In the genomic region with DNA sequence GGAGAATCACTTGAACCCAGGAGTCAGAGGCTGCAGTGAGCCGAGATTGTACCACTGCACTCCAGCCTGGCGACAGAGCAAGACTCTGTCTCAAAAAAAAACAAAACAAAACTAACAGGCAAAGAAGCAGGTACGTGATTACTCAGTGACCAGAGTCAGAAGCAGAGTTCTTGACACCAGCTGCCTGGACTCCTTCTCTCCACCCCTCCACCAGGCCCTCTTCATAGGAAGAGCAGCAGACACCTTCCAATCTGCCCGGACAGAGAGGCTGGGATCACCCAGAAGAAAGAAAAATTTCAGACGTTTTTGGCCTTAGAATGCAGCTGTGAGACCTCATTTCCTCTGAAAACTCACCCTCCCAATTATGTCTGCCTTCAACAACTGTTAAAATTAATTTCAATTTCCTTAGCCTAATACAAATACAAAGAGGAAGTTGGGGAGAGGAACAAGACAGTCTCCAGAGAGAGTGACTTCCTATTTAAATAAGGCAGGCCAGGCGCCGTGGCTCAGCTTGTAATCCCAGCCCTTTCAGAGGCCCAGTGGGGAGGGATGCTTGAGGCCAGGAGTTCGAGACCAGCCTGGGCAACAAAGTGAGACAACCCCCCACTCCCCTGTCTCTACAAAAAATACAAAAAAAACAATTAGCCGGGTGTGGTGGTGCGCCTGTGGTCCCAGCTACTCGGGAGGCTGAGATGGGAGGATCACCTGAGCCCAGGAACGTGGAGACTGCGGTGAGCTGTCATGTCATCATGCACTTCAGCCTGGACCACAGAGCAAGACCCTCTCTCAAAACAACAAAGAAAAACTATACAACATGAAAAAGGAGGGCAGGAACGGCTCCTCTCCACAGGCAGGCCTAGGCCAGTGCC, we compare ENCODE assay signal across 8 cellular contexts. TPM values are rescaled to one million over a fixed set of nuclear protein-coding genes. Genes with fewer than 3 reads are reported as not detected.
DNase-seq lines count a peak whose midpoint lies in the region; ATAC-seq, FAIRE-seq and TF ChIP-seq lines count a peak whose summit lies in the region.

No MANE protein-coding gene starts in this region.

- ATAC-seq in IMR-90 (ENCODE audit: low read depth): no peak
- ATAC-seq in activated naive CD4-positive, alpha-beta T cell treated with anti-CD3 and anti-CD28 coated beads, Interleukin-2, amount 50 U/mL, for 72 hours: no peak

- 0 out of 2 replicates have a peak overlapping the region, but pooled peaks have one; percentile 59 for H3K14ac ChIP-seq in IMR-90 (replicated peaks; ENCODE audit: low read depth, low read length)

- CTCF ChIA-PET in Caco-2 (lab: Charles Lee): no interaction called here
- CTCF ChIA-PET in IMR-90 (lab: Yijun Ruan, JAX): no interaction called here

- peak overlapping the region; percentile 82 for H2AFZ ChIP-seq in IMR-90 (replicated peaks; ENCODE audit: low read length, poor library complexity)
- H2AFZ ChIP-seq in keratinocyte (ENCODE audit: control insufficient read depth, low read length): no peak overlapping the region

- H3K36me3 Mint-ChIP-seq in Caco-2 (ENCODE audit: insufficient read depth, unreplicated experiment): peaks cover 5% of the 10 kb centered on the region
- H3K36me3 Mint-ChIP-seq in activated naive CD4-positive, alpha-beta T cell treated with anti-CD3 and anti-CD28 coated beads, Interleukin-2, amount 50 U/mL, for 72 hours: peaks cover 5 to 12% of the 10 kb centered on the region in 2 donors

- peak overlapping the region; percentile 48 for H3K9ac ChIP-seq in IMR-90 (ENCODE audit: low read depth, low read length)
- H3K9ac ChIP-seq in keratinocyte (ENCODE audit: control insufficient read depth, extremely low read depth, insufficient read depth, low read length): peak overlapping the region; percentile 70
- H3K9ac ChIP-seq in subcutaneous abdominal adipose tissue (ENCODE audit: low read length in 5 of 5): peak overlapping the region; percentile 25 to 81 (median 60)

- DNase-seq in Caco-2 (no peak), IMR-90 (no peak), keratinocyte (ENCODE audit: low read depth, low spot score) (no peak), T-helper 9 cell (no peak), NCI-H2029 treated with DMSO at 0.1 percent for 48 hours (lab: John Stamatoyannopoulos, UW) (no peak), T1000 (lab: John Stamatoyannopoulos, UW) (no peak)
- no peak for DNase-seq in activated naive CD4-positive, alpha-beta T cell treated with anti-CD3 and anti-CD28 coated beads, Interleukin-2, amount 50 U/mL, for 72 hours (ENCODE audit: low spot score in 2 of 2)

- H3K79me2 ChIP-seq in keratinocyte (ENCODE audit: control insufficient read depth, insufficient read depth, low read length): peaks cover 48% of the 10 kb centered on the region

- H2AK5ac ChIP-seq in IMR-90 (ENCODE audit: low read depth, low read length): 0 out of 2 replicates have a peak overlapping the region, but pooled peaks have one; percentile 1

- peak overlapping the region; percentile 48; the same call in 1 of the 2 replicates for H3K4ac ChIP-seq in IMR-90 (ENCODE audit: low read depth, low read length)

- H3K4me1 Mint-ChIP-seq in Caco-2 (ENCODE audit: low read depth, unreplicated experiment): no peaks in the 10 kb centered on the region

- H3K79me1 ChIP-seq in IMR-90 (ENCODE audit: low read depth in 1 of 2, low read length in 2 of 2): peaks cover 22 to 73% of the 10 kb centered on the region in 2 experiments

- H3K9me3 Mint-ChIP-seq in Caco-2 (ENCODE audit: unreplicated experiment): no peaks in the 10 kb centered on the region
- H3K9me3 Mint-ChIP-seq in activated naive CD4-positive, alpha-beta T cell treated with anti-CD3 and anti-CD28 coated beads, Interleukin-2, amount 50 U/mL, for 72 hours: no peaks in the 10 kb centered on the region

- 0 out of 4 replicates have a peak overlapping the region, but pooled peaks of 1 of the 2 experiments have one; percentile 2 for H4K8ac ChIP-seq in IMR-90 (ENCODE audit: low read depth in 2 of 2, low read length in 2 of 2)

- in situ Hi-C loops in IMR-90 (cut with MboI; ENCODE audit: low sequenced_read_pairs): no loop called here

- dilution Hi-C loops in IMR-90 (cut with HindIII; ENCODE audit: low sequenced_read_pairs, unreplicated experiment) (no loop called here), keratinocyte (cut with MboI; ENCODE audit: extremely low pct_ligation_motif_present, low sequenced_read_pairs) (no loop called here)

- no peak overlapping the region for H2BK120ac ChIP-seq in IMR-90 (ENCODE audit: low read depth, low read length)

- WGBS in IMR-90 (ENCODE audit: extremely low coverage in 2 of 2, insufficient read length in 1 of 2), 2 experiments: 64% methylated on average over 2 of the region's 14 CpGs; no CpG with 5 or more reads in 1 of the 2 experiments

- H3K4me1 ChIP-seq in Caco-2 (no peaks in the 10 kb centered on the region), IMR-90 (ENCODE audit: control insufficient read depth, insufficient read depth, low read length) (peaks cover 12% of the 10 kb centered on the region), keratinocyte (ENCODE audit: control insufficient read depth, extremely low read depth, insufficient read depth, low read length) (peaks cover 12% of the 10 kb centered on the region), subcutaneous abdominal adipose tissue (ENCODE audit: control insufficient read depth in 5 of 5, insufficient read depth in 5 of 5, low read length in 5 of 5) (peaks cover 12 to 60% (median 55%) of the 10 kb centered on the region in 5 donors)

- BruUV-seq in Caco-2 (replicated peaks; lab: Mats Ljungman, UMichigan) (TSS peak; percentile 58), IMR-90 (replicated peaks; lab: Mats Ljungman, UMichigan) (no TSS peak)

- H4K91ac ChIP-seq in IMR-90 (ENCODE audit: insufficient read depth, low read depth, low read length): no peak overlapping the region

- H2BK5ac ChIP-seq in IMR-90 (ENCODE audit: low read depth, low read length, poor library complexity, severe bottlenecking): no peak overlapping the region

- TF ChIP-seq CTCF in Caco-2 (IDR thresholded peaks at IDR 0.05; ENCODE audit: insufficient read depth in 1 of 2, low read depth in 1 of 2, low read length in 1 of 2, severe bottlenecking in 1 of 2, unreplicated experiment in 1 of 2) (no peak), IMR-90 (conservative IDR thresholded peaks at IDR 0.05; ENCODE audit: low read depth, low read length) (no peak), keratinocyte (optimal IDR thresholded peaks at IDR 0.05 in 1 of 3, IDR thresholded peaks at IDR 0.05 in 1 of 3, conservative IDR thresholded peaks at IDR 0.05 in 1 of 3; ENCODE audit: extremely low read depth in 1 of 3, insufficient read depth in 2 of 3, low read length in 3 of 3) (no peak)

- H3K18ac ChIP-seq in IMR-90 (ENCODE audit: low read depth, low read length): no peak overlapping the region

- no peak overlapping the region for H3K27ac Mint-ChIP-seq in Caco-2 (ENCODE audit: unreplicated experiment)
- H3K27ac Mint-ChIP-seq in activated naive CD4-positive, alpha-beta T cell treated with anti-CD3 and anti-CD28 coated beads, Interleukin-2, amount 50 U/mL, for 72 hours: peak overlapping the region; percentile 65 to 89

- FAIRE-seq in keratinocyte (lab: Jason Lieb, UNC): no peak

- peak overlapping the region; percentile 65 for H3K4me3 Mint-ChIP-seq in Caco-2 (ENCODE audit: unreplicated experiment)

- POLR2A ChIA-PET in Caco-2 (lab: Charles Lee): interaction anchor here (0.6 kb wide), 1 partner anchor 198 kb away, joined by 3 read pairs; no protein-coding TSS in a partner anchor
- POLR2A ChIA-PET in IMR-90 (lab: Charles Lee; ENCODE audit: unreplicated experiment): no interaction called here

- no peak overlapping the region for H3K56ac ChIP-seq in IMR-90 (ENCODE audit: extremely low read depth, insufficient read depth, low read length)

- intact Hi-C loops in Caco-2 (cut with micrococcal nuclease; ENCODE audit: unreplicated experiment): loop anchor here (2.0 kb wide), 1 partner anchor 15 kb away; no protein-coding TSS in a partner anchor
- intact Hi-C loops in IMR-90 (cut with micrococcal nuclease): loop anchor here (5.0 kb wide), 1 partner anchor 153 kb away; a partner anchor contains a TSS

- no peak for TF ChIP-seq RAD21 in IMR-90 (IDR thresholded peaks at IDR 0.05; ENCODE audit: low read length)

- no peak overlapping the region for H3K27ac ChIP-seq in IMR-90 (ENCODE audit: insufficient read depth, low read length)
- H3K27ac ChIP-seq in keratinocyte (ENCODE audit: control insufficient read depth, insufficient read depth, low read length): peak overlapping the region; percentile 17
- H3K27ac ChIP-seq in subcutaneous abdominal adipose tissue (ENCODE audit: low read depth, low read length): peak overlapping the region; percentile 75

- H3K27me3 ChIP-seq in Caco-2 (replicated peaks; ENCODE audit: control insufficient read depth, insufficient read depth, low read length) (no peaks in the 10 kb centered on the region), IMR-90 (ENCODE audit: control insufficient read depth, insufficient read depth, low read length) (no peaks in the 10 kb centered on the region), keratinocyte (ENCODE audit: control insufficient read depth, extremely low read depth, insufficient read depth, low read length) (no peaks in the 10 kb centered on the region), subcutaneous abdominal adipose tissue (ENCODE audit: control insufficient read depth in 5 of 5, insufficient read depth in 4 of 5, low read length in 5 of 5) (no peaks in the 10 kb centered on the region)

- H3K23ac ChIP-seq in IMR-90 (ENCODE audit: low read depth, low read length): peak overlapping the region; percentile 95

- H2AK9ac ChIP-seq in IMR-90 (replicated peaks; ENCODE audit: low read depth, low read length, poor library complexity): peak overlapping the region; percentile 81

- H3K9me3 ChIP-seq in Caco-2: no peaks in the 10 kb centered on the region
- no peaks in the 10 kb centered on the region for H3K9me3 ChIP-seq in IMR-90 (ENCODE audit: control insufficient read depth, insufficient read depth, low read length)
- H3K9me3 ChIP-seq in keratinocyte (ENCODE audit: control insufficient read depth, low read depth, low read length): no peaks in the 10 kb centered on the region
- H3K9me3 ChIP-seq in subcutaneous abdominal adipose tissue (ENCODE audit: control insufficient read depth in 5 of 5, low read length in 5 of 5): no peaks in the 10 kb centered on the region

- no peak overlapping the region for H2BK15ac ChIP-seq in IMR-90 (ENCODE audit: low read depth, low read length)

- H4K5ac ChIP-seq in IMR-90 (ENCODE audit: low read depth, low read length): no peak overlapping the region

- H3K4me3 ChIP-seq in Caco-2 (ENCODE audit: low read depth, low read length): peak overlapping the region; percentile 62
- peak overlapping the region; percentile 59 for H3K4me3 ChIP-seq in IMR-90 (ENCODE audit: insufficient read depth, low read depth, low read length)
- peak overlapping the region; percentile 73 to 81 (median 80) for H3K4me3 ChIP-seq in keratinocyte (ENCODE audit: control insufficient read depth in 2 of 3, extremely low read depth in 1 of 3, insufficient read depth in 2 of 3, low read depth in 1 of 3, low read length in 3 of 3)
- peak overlapping the region; percentile 68 to 89 (median 77) for H3K4me3 ChIP-seq in subcutaneous abdominal adipose tissue (ENCODE audit: low read depth in 1 of 5, low read length in 5 of 5)

- no peak for TF ChIP-seq POLR2A in IMR-90 (IDR thresholded peaks at IDR 0.05; ENCODE audit: low read depth, low read length)

- H3K36me3 ChIP-seq in Caco-2 (ENCODE audit: control insufficient read depth, insufficient read depth, low read length) (no peaks in the 10 kb centered on the region), IMR-90 (ENCODE audit: control insufficient read depth, insufficient read depth, low read length) (peaks cover 28% of the 10 kb centered on the region), keratinocyte (ENCODE audit: control insufficient read depth in 2 of 2, extremely low read depth in 1 of 2, insufficient read depth in 2 of 2, low read length in 2 of 2) (peaks cover 16 to 19% of the 10 kb centered on the region in 2 experiments), subcutaneous abdominal adipose tissue (ENCODE audit: control insufficient read depth in 5 of 5, insufficient read depth in 5 of 5, low read length in 5 of 5) (peaks cover 0 to 11% (median 7%) of the 10 kb centered on the region in 5 donors)

- H2BK20ac ChIP-seq in IMR-90 (ENCODE audit: low read depth, low read length): no peak overlapping the region

- H3K4me2 ChIP-seq in IMR-90 (ENCODE audit: low read depth, low read length) (peak overlapping the region; percentile 75), keratinocyte (ENCODE audit: control insufficient read depth, extremely low read depth, insufficient read depth, low read depth, low read length) (peak overlapping the region; percentile 81)

- no peaks in the 10 kb centered on the region for H3K27me3 Mint-ChIP-seq in Caco-2 (ENCODE audit: insufficient read depth, unreplicated experiment)

- peaks cover 55% of the 10 kb centered on the region for H4K20me1 ChIP-seq in IMR-90 (ENCODE audit: insufficient read depth, low read length)
- H4K20me1 ChIP-seq in keratinocyte (ENCODE audit: control insufficient read depth, extremely low read depth, insufficient read depth, low read length): peaks cover 3% of the 10 kb centered on the region

- H3K9me1 ChIP-seq in IMR-90 (ENCODE audit: insufficient read depth, low read length) (peaks cover 21% of the 10 kb centered on the region), keratinocyte (ENCODE audit: control insufficient read depth, extremely low read depth, insufficient read depth, low read length) (peaks cover 4% of the 10 kb centered on the region)

RNA-seq across cellular contexts. Expression of a gene that starts 1.6 kb away (rescaled TPM):
- total RNA-seq in Caco-2 (2022): 18.8 and 19.5 TPM in 2 replicates
- total RNA-seq in IMR-90 (2012; rRNA removed): 16.9 and 17.6 TPM in 2 replicates
- polyA plus RNA-seq in IMR-90 (2012; rRNA removed): 23.5 and 29.6 TPM in 2 replicates
- polyA plus RNA-seq in IMR-90 (2012; cell fraction: cytosol; rRNA removed): 25.1 and 42.3 TPM in 2 replicates
- 24.9 and 57.8 TPM in 2 replicates for polyA plus RNA-seq in IMR-90 (2012; cell fraction: nucleus; rRNA removed; ENCODE audit: low replicate concordance)
- total RNA-seq in activated naive CD4-positive, alpha-beta T cell treated with anti-CD3 and anti-CD28 coated beads, Interleukin-2, amount 50 U/mL, for 72 hours: 10 to 100 TPM; 15.6 to 40.0 TPM
- polyA plus RNA-seq in keratinocyte: 16.3 to 32.4 TPM (median 19.8 TPM) in 3 replicates
- polyA plus RNA-seq in keratinocyte (2011; ENCODE audit: low read depth): 21.3 TPM
- 10.8 and 28.7 TPM in 2 replicates for polyA plus RNA-seq in keratinocyte (2011; cell fraction: cytosol; rRNA removed)
- polyA plus RNA-seq in keratinocyte (2011; cell fraction: nucleus; rRNA removed): 17.4 and 24.0 TPM in 2 replicates
- polyA plus RNA-seq in keratinocyte (2012; ENCODE audit: low replicate concordance): 33.0 and 39.1 TPM in 2 replicates
- 16.8 to 40.5 TPM (median 26.5 TPM) in 3 replicates for polyA minus RNA-seq in keratinocyte
- polyA minus RNA-seq in keratinocyte (2011; cell fraction: cytosol; rRNA and poly(A)+ RNA removed): 53.1 TPM
- 16.2 and 19.7 TPM in 2 replicates for polyA minus RNA-seq in keratinocyte (2011; cell fraction: nucleus; rRNA and poly(A)+ RNA removed)

RNA-seq across cellular contexts. Expression of a gene that starts 14.6 kb away (rescaled TPM):
- total RNA-seq in Caco-2 (2022) (25.7 and 25.9 TPM in 2 replicates), IMR-90 (2012; rRNA removed) (7.8 and 8.6 TPM in 2 replicates)
- polyA plus RNA-seq in IMR-90 (2012; rRNA removed) (14.9 and 18.0 TPM in 2 replicates), keratinocyte (28.7 to 49.6 TPM (median 35.9 TPM) in 3 replicates)
- 18.1 and 26.9 TPM in 2 replicates for polyA plus RNA-seq in IMR-90 (2012; cell fraction: cytosol; rRNA removed)
- 22.4 and 64.4 TPM in 2 replicates for polyA plus RNA-seq in IMR-90 (2012; cell fraction: nucleus; rRNA removed; ENCODE audit: low replicate concordance)
- 10 to 100 TPM in 1 of 2 donors, 1 to 10 TPM in 1; 5.9 to 21.6 TPM for total RNA-seq in activated naive CD4-positive, alpha-beta T cell treated with anti-CD3 and anti-CD28 coated beads, Interleukin-2, amount 50 U/mL, for 72 hours
- polyA plus RNA-seq in keratinocyte (2011; ENCODE audit: low read depth): 55.9 TPM
- 26.0 and 27.3 TPM in 2 replicates for polyA plus RNA-seq in keratinocyte (2011; cell fraction: cytosol; rRNA removed)
- polyA plus RNA-seq in keratinocyte (2011; cell fraction: nucleus; rRNA removed): 47.1 and 59.1 TPM in 2 replicates
- 31.4 and 41.1 TPM in 2 replicates for polyA plus RNA-seq in keratinocyte (2012; ENCODE audit: low replicate concordance)
- polyA minus RNA-seq in keratinocyte: 4.9 to 9.0 TPM (median 7.5 TPM) in 3 replicates
- polyA minus RNA-seq in keratinocyte (2011; cell fraction: cytosol; rRNA and poly(A)+ RNA removed): 4.4 TPM
- polyA minus RNA-seq in keratinocyte (2011; cell fraction: nucleus; rRNA and poly(A)+ RNA removed): 8.5 and 10.8 TPM in 2 replicates

RNA-seq across cellular contexts. Expression of a gene that starts 38.6 kb away (rescaled TPM):
- total RNA-seq in Caco-2 (2022): 80.2 and 83.3 TPM in 2 replicates
- total RNA-seq in IMR-90 (2012; rRNA removed): 38.7 and 72.8 TPM in 2 replicates
- polyA plus RNA-seq in IMR-90 (2012; rRNA removed): 103 and 130 TPM in 2 replicates
- polyA plus RNA-seq in IMR-90 (2012; cell fraction: cytosol; rRNA removed): 55.2 and 96.9 TPM in 2 replicates
- polyA plus RNA-seq in IMR-90 (2012; cell fraction: nucleus; rRNA removed; ENCODE audit: low replicate concordance): 22.7 and 54.6 TPM in 2 replicates
- 100 to 1,000 TPM; 142 to 148 TPM for total RNA-seq in activated naive CD4-positive, alpha-beta T cell treated with anti-CD3 and anti-CD28 coated beads, Interleukin-2, amount 50 U/mL, for 72 hours
- 89.9 to 142 TPM (median 98.4 TPM) in 3 replicates for polyA plus RNA-seq in keratinocyte
- 191 TPM for polyA plus RNA-seq in keratinocyte (2011; ENCODE audit: low read depth)
- 102 and 125 TPM in 2 replicates for polyA plus RNA-seq in keratinocyte (2011; cell fraction: cytosol; rRNA removed)
- polyA plus RNA-seq in keratinocyte (2011; cell fraction: nucleus; rRNA removed): 40.2 and 40.7 TPM in 2 replicates
- 96.6 and 119 TPM in 2 replicates for polyA plus RNA-seq in keratinocyte (2012; ENCODE audit: low replicate concordance)
- polyA minus RNA-seq in keratinocyte: 37.6 to 47.8 TPM (median 38.7 TPM) in 3 replicates
- polyA minus RNA-seq in keratinocyte (2011; cell fraction: cytosol; rRNA and poly(A)+ RNA removed): 90.5 TPM
- 4.9 and 9.6 TPM in 2 replicates for polyA minus RNA-seq in keratinocyte (2011; cell fraction: nucleus; rRNA and poly(A)+ RNA removed)
